ENCODE assay signal across 12 cellular contexts in genomic region chr13:51221108-51221507, GRCh38. TPM values are rescaled to one million over a fixed set of nuclear protein-coding genes. Genes with fewer than 3 reads are reported as not detected.
DNase-seq lines count a peak whose midpoint lies in the region; ATAC-seq, FAIRE-seq and TF ChIP-seq lines count a peak whose summit lies in the region.
"Had no signal": no experiment of that assay in that cellular context is flagged by ENCODE, and none has a peak within 500 bp of the region (broad histone marks: within the 10 kb centered on the region; RNA-seq: fewer than 3 reads in every experiment).

No MANE protein-coding gene starts in this region.

- H3K9me3 ChIP-seq in A549: no peaks in the 10 kb centered on the region
- no peaks in the 10 kb centered on the region for H3K9me3 ChIP-seq in CD8-positive, alpha-beta memory T cell (ENCODE audit: low read length)
- H3K9me3 ChIP-seq in iPS-20b (ENCODE audit: insufficient read depth, low read depth, low read length): no peaks in the 10 kb centered on the region
- no peaks in the 10 kb centered on the region for H3K9me3 ChIP-seq in right lobe of liver
- H3K9me3 ChIP-seq: HAP-1 had no signal

- no peaks in the 10 kb centered on the region for H3K4me1 ChIP-seq in A549
- H3K4me1 ChIP-seq in CD8-positive, alpha-beta memory T cell (ENCODE audit: insufficient read depth, low read length): no peaks in the 10 kb centered on the region
- H3K4me1 ChIP-seq in iPS-20b (ENCODE audit: insufficient read depth, low read length): peaks cover 35% of the 10 kb centered on the region
- H3K4me1 ChIP-seq in right lobe of liver: peaks cover 0 to 6% (median 0%) of the 10 kb centered on the region in 4 donors

- H3K27ac ChIP-seq in A549: no peak overlapping the region
- H3K27ac ChIP-seq in CD8-positive, alpha-beta memory T cell (ENCODE audit: low read depth, low read length): no peak overlapping the region
- H3K27ac ChIP-seq in iPS-20b (ENCODE audit: low read length): no peak overlapping the region
- no peak overlapping the region for H3K27ac ChIP-seq in right lobe of liver
- H3K27ac ChIP-seq: cardiac muscle cell had no signal

- peaks cover 21% of the 10 kb centered on the region for H3K27me3 ChIP-seq in CD8-positive, alpha-beta memory T cell (ENCODE audit: insufficient read depth, low read length, poor library complexity, severe bottlenecking)
- H3K27me3 ChIP-seq in iPS-20b (ENCODE audit: insufficient read depth, low read length): peaks cover 16% of the 10 kb centered on the region
- no peaks in the 10 kb centered on the region for H3K27me3 ChIP-seq in right lobe of liver
- H3K27me3 ChIP-seq in H7 (ENCODE audit: control insufficient read depth, insufficient read depth, low read length): no peaks in the 10 kb centered on the region; the same call in 1 of the 2 replicates

- DNase-seq in A549 (ENCODE audit: low read depth in 1 of 2, low spot score in 1 of 2) (no peak), HPDE6-E6E7 (ENCODE audit: extremely low spot score) (no peak), right lobe of liver (no peak), H7 (no peak), SKM-1 (lab: John Stamatoyannopoulos, UW; ENCODE audit: unreplicated experiment) (no peak)
- no peak for DNase-seq in CD8-positive, alpha-beta memory T cell
- DNase-seq in activated CD8-positive, alpha-beta T cell treated with anti-CD3 and anti-CD28 coated beads for 36 hours: no peak
- DNase-seq: activated effector memory CD4-positive, alpha-beta T cell treated with anti-CD3 and anti-CD28 coated beads, Interleukin-2, amount 50 U/mL, for 16 hours; stimulated activated naive CD4-positive, alpha-beta T cell had no signal

- peak overlapping the region; percentile 44 to 84 (median 68) for H3K4me3 Mint-ChIP-seq in CD8-positive, alpha-beta memory T cell
- peak overlapping the region; percentile 7 for H3K4me3 Mint-ChIP-seq in activated CD8-positive, alpha-beta T cell treated with anti-CD3 and anti-CD28 coated beads for 36 hours

- H3K27ac Mint-ChIP-seq in CD8-positive, alpha-beta memory T cell: no peak overlapping the region
- no peak overlapping the region for H3K27ac Mint-ChIP-seq in activated CD8-positive, alpha-beta T cell treated with anti-CD3 and anti-CD28 coated beads for 36 hours

- no peaks in the 10 kb centered on the region for H3K36me3 Mint-ChIP-seq in CD8-positive, alpha-beta memory T cell
- no peaks in the 10 kb centered on the region for H3K36me3 Mint-ChIP-seq in activated CD8-positive, alpha-beta T cell treated with anti-CD3 and anti-CD28 coated beads for 36 hours (ENCODE audit: low read depth)

- FAIRE-seq in A549 (lab: Jason Lieb, UNC): no peak

- CTCF ChIA-PET in A549 (lab: Yijun Ruan, JAX): interaction anchor here (0.7 kb wide), 1 partner anchor 24 kb away, joined by 3 read pairs; no protein-coding TSS in a partner anchor
- CTCF ChIA-PET in CD8-positive, alpha-beta memory T cell (lab: Charles Lee): interaction anchor here (0.8 kb wide), 1 partner anchor 17 kb away, joined by 3 read pairs; no protein-coding TSS in a partner anchor
- CTCF ChIA-PET in activated CD8-positive, alpha-beta T cell treated with anti-CD3 and anti-CD28 coated beads for 36 hours (lab: Charles Lee): interaction anchor here (1.0 to 1.5 kb wide), 3 partner anchors 27 to 96 kb away, joined by 3 to 5 read pairs (median 3); no protein-coding TSS in a partner anchor

- H3K36me3 ChIP-seq in CD8-positive, alpha-beta memory T cell (ENCODE audit: insufficient read depth, low read length): no peaks in the 10 kb centered on the region
- H3K36me3 ChIP-seq in iPS-20b (ENCODE audit: insufficient read depth, low read depth, low read length): peaks cover 13% of the 10 kb centered on the region
- no peaks in the 10 kb centered on the region for H3K36me3 ChIP-seq in right lobe of liver
- H3K36me3 ChIP-seq in H7 (replicated peaks; ENCODE audit: control insufficient read depth, insufficient read depth, low read length): peaks cover 2% of the 10 kb centered on the region
- H3K36me3 ChIP-seq: cardiac muscle cell had no signal

- H3K4me3 ChIP-seq in A549 (no peak overlapping the region), iPS-20b (ENCODE audit: low read length) (peak overlapping the region; percentile 78), right lobe of liver (no peak overlapping the region), H7 (ENCODE audit: insufficient read depth, low read depth, low read length) (no peak overlapping the region)
- no peak overlapping the region for H3K4me3 ChIP-seq in CD8-positive, alpha-beta memory T cell (ENCODE audit: low read length)

- POLR2A ChIA-PET in A549 (lab: Yijun Ruan, JAX): no interaction called here
- POLR2A ChIA-PET in CD8-positive, alpha-beta memory T cell (lab: Charles Lee): no interaction called here
- POLR2A ChIA-PET in activated CD8-positive, alpha-beta T cell treated with anti-CD3 and anti-CD28 coated beads for 36 hours (lab: Charles Lee): no interaction called here

- no peak for TF ChIP-seq RAD21 in A549 (conservative IDR thresholded peaks at IDR 0.05 in 1 of 2, IDR thresholded peaks at IDR 0.05 in 1 of 2)

- TF ChIP-seq POLR2A in A549 (IDR thresholded peaks at IDR 0.05; ENCODE audit: low read length): no peak
- TF ChIP-seq POLR2A in right lobe of liver (IDR thresholded peaks at IDR 0.05): no peak

- TF ChIP-seq CTCF in A549 (IDR thresholded peaks at IDR 0.05): no peak
- TF ChIP-seq CTCF in activated CD8-positive, alpha-beta T cell treated with anti-CD3 and anti-CD28 coated beads for 36 hours (IDR thresholded peaks at IDR 0.05): no peak
- no peak for TF ChIP-seq CTCF in right lobe of liver (IDR thresholded peaks at IDR 0.05)

- H3K9ac ChIP-seq in iPS-20b (ENCODE audit: low read depth, low read length): no peak overlapping the region

- ATAC-seq in A549 (no peak), right lobe of liver (no peak)
- ATAC-seq in activated CD8-positive, alpha-beta T cell treated with anti-CD3 and anti-CD28 coated beads for 36 hours: no peak

- intact Hi-C loops in activated CD8-positive, alpha-beta T cell treated with anti-CD3 and anti-CD28 coated beads for 36 hours (cut with micrococcal nuclease): no loop called here
- intact Hi-C loops in right lobe of liver (cut with DNase I): no loop called here

- no peak for TF ChIP-seq EP300 in A549 (IDR thresholded peaks at IDR 0.05)

- H3K9me3 Mint-ChIP-seq in CD8-positive, alpha-beta memory T cell: no peaks in the 10 kb centered on the region
- H3K9me3 Mint-ChIP-seq in activated CD8-positive, alpha-beta T cell treated with anti-CD3 and anti-CD28 coated beads for 36 hours: no peaks in the 10 kb centered on the region

- peaks cover 50 to 76% of the 10 kb centered on the region in 2 donors for H3K27me3 Mint-ChIP-seq in CD8-positive, alpha-beta memory T cell
- H3K27me3 Mint-ChIP-seq in activated CD8-positive, alpha-beta T cell treated with anti-CD3 and anti-CD28 coated beads for 36 hours: peaks cover 44% of the 10 kb centered on the region

- H3K4me2 ChIP-seq in A549: peak overlapping the region; percentile 93; the same call in 2 of the 3 replicates

- peaks cover 0 to 16% (median 3%) of the 10 kb centered on the region in 3 donors for H3K4me1 Mint-ChIP-seq in CD8-positive, alpha-beta memory T cell
- H3K4me1 Mint-ChIP-seq in activated CD8-positive, alpha-beta T cell treated with anti-CD3 and anti-CD28 coated beads for 36 hours (ENCODE audit: low read depth): no peaks in the 10 kb centered on the region

- WGBS in A549 (ENCODE audit: missing lambda C conversion rate): 65% methylated on average over 4 of the region's 4 CpGs
- WGBS in right lobe of liver (ENCODE audit: insufficient coverage, low coverage, low lambda C conversion rate, missing lambda C conversion rate): 50% methylated on average over 3 of the region's 4 CpGs

TF ChIP-seq in A549, 52 proteins besides CTCF, POLR2A, EP300 and RAD21 (continues in another document):
- no peak for TF ChIP-seq CHD4 (IDR thresholded peaks at IDR 0.05; ENCODE audit: borderline replicate concordance)
- TF ChIP-seq TFCP2L1 (CRISPR knock-in tag; IDR thresholded peaks at IDR 0.05): no peak
- TF ChIP-seq NFE2L2 (conservative IDR thresholded peaks at IDR 0.05; ENCODE audit: low read length): no peak
- TF ChIP-seq CBX8 (IDR thresholded peaks at IDR 0.05): no peak
- no peak for TF ChIP-seq EHF (CRISPR knock-in tag; IDR thresholded peaks at IDR 0.05)
- no peak for TF ChIP-seq NR3C1 (IDR thresholded peaks at IDR 0.05)
- TF ChIP-seq GATA3 (IDR thresholded peaks at IDR 0.05; ENCODE audit: borderline replicate concordance): no peak
- TF ChIP-seq RARB (CRISPR knock-in tag; IDR thresholded peaks at IDR 0.05): no peak
- TF ChIP-seq CEBPB (IDR thresholded peaks at IDR 0.05): no peak
- TF ChIP-seq NPAS2 (CRISPR knock-in tag; IDR thresholded peaks at IDR 0.05; ENCODE audit: borderline replicate concordance): no peak
- no peak for TF ChIP-seq HES2 (IDR thresholded peaks at IDR 0.05)
- no peak for TF ChIP-seq KDM1A (IDR thresholded peaks at IDR 0.05; ENCODE audit: low read depth)
- TF ChIP-seq JUN (IDR thresholded peaks at IDR 0.05): no peak
- no peak for TF ChIP-seq FOXS1 (CRISPR knock-in tag; IDR thresholded peaks at IDR 0.05)

RNA-seq across cellular contexts. Expression of gene FAM124A, which starts 1.1 kb away (rescaled TPM):
- polyA plus RNA-seq in A549 (2011; rRNA removed) (1.5 and 1.6 TPM in 2 replicates), A549 (2017; fragmentation: RNase III; extraction: RNeasy Plus Mini Kit Qiagen cat#74134 plus additional on column Dnase treatment) (1.4 to 1.6 TPM (median 1.5 TPM) in 3 replicates)
- 1.3 and 2.0 TPM in 2 replicates for polyA plus RNA-seq in A549 (2012; cell fraction: cytosol; rRNA removed)
- 1.3 and 1.4 TPM in 2 replicates for polyA plus RNA-seq in A549 (2012; cell fraction: nucleus; rRNA removed)
- 1.7 and 2.0 TPM in 2 replicates for polyA minus RNA-seq in A549 (2011; rRNA and poly(A)+ RNA removed)
- total RNA-seq in CD8-positive, alpha-beta memory T cell: under 1 TPM in 1 of 2 experiments, not detected in 1; 0.13 TPM
- not detected for polyA plus RNA-seq in CD8-positive, alpha-beta memory T cell
- total RNA-seq in activated CD8-positive, alpha-beta T cell treated with anti-CD3 and anti-CD28 coated beads for 36 hours: under 1 TPM; 0.07 to 0.25 TPM
- total RNA-seq in right lobe of liver: 1 to 10 TPM in 1 of 6 experiments, under 1 TPM in 5; 0.22 to 1.0 (median 0.51) TPM
- 26.5 and 38.6 TPM in 2 replicates for total RNA-seq in H7 (2014; rRNA removed; shearing (Covaris generic))

Comparison
In these comparisons a context has a peak if more than half of its experiments do, and no peak if none do; other contexts are left out.
1. RNA of gene FAM124A, which starts 1.1 kb away (total RNA-seq): 26.5 to 38.6 TPM in H7; 0.22 to 1.0 TPM in right lobe of liver, 0.07 to 0.25 TPM in activated CD8-positive, alpha-beta T cell treated with anti-CD3 and anti-CD28 coated beads for 36 hours and 0.13 TPM in CD8-positive, alpha-beta memory T cell; every median in the first group is over 10 times any median in the second.